Comparison of ENCODE assay signal across 17 cellular contexts in the genomic region with DNA sequence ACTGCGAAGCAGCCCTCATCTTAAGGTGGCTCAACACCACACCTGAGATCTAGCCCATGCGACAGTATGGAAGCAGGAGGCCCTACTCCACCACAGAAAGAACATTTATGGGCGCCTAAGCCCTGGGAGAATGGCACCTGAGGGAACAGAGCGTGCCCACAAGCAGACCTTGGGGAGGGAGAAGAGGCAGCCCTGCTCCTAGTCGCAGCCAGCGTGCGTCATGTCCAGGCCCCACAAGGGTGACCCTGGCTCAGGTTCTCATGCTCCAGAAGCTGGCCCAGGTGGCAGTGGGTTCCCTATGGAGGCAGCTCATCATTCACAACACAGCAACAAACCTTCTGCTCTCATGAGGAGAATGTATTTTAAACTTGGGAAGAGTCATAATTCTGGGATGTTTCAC. TPM values are rescaled to one million over a fixed set of nuclear protein-coding genes. Genes with fewer than 3 reads are reported as not detected.
DNase-seq lines count a peak whose midpoint lies in the region; ATAC-seq and TF ChIP-seq lines count a peak whose summit lies in the region.
"Had no signal": no experiment of that assay in that cellular context is flagged by ENCODE, and none has a peak within 500 bp of the region (broad histone marks: within the 10 kb centered on the region; RNA-seq: fewer than 3 reads in every experiment).

No MANE protein-coding gene starts in this region.

- no peak for ATAC-seq in RWPE2 (ENCODE audit: low read depth)
- no peak for ATAC-seq in effector memory CD8-positive, alpha-beta T cell (replicated peaks)

- no peaks in the 10 kb centered on the region for H3K27me3 ChIP-seq in RWPE2 (ENCODE audit: insufficient read depth, poor library complexity, severe bottlenecking)
- H3K27me3 ChIP-seq in neutrophil = no peaks in the 10 kb centered on the region
- H3K27me3 ChIP-seq: BE2C had no signal

- H3K27ac Mint-ChIP-seq in dendritic cell treated with granulocyte-macrophage colony-stimulating factor and Interleukin-4, amounts not matched to agents 40 ng/mL and 50 ng/mL, for 4 days = peak overlapping the region; percentile 89
- H3K27ac Mint-ChIP-seq in type B pancreatic cell = no peak overlapping the region
- H3K27ac Mint-ChIP-seq in effector memory CD8-positive, alpha-beta T cell = no peak overlapping the region
- H3K27ac Mint-ChIP-seq: CD4-positive, alpha-beta T cell had no signal

- H3K4me1 ChIP-seq in RWPE2 (ENCODE audit: insufficient read depth, poor library complexity, severe bottlenecking) = peaks cover 26% of the 10 kb centered on the region
- H3K4me1 ChIP-seq in neutrophil (ENCODE audit: control insufficient read depth in 1 of 2, insufficient read depth in 1 of 2, low read depth in 1 of 2, low read length in 1 of 2) = peaks cover 55 to 59% of the 10 kb centered on the region in 2 experiments
- H3K4me1 ChIP-seq: BE2C, HAP-1 had no signal

- TF ChIP-seq CTCF in RWPE2 (IDR thresholded peaks at IDR 0.05; ENCODE audit: poor library complexity, severe bottlenecking) = no peak
- no peak for TF ChIP-seq CTCF in neutrophil (IDR thresholded peaks at IDR 0.05)
- TF ChIP-seq CTCF in type B pancreatic cell (conservative IDR thresholded peaks at IDR 0.05) = no peak

- DNase-seq in RWPE2 (ENCODE audit: low spot score) = peak; percentile 49
- no peak for DNase-seq in activated CD8-positive, alpha-beta memory T cell treated with anti-CD3 and anti-CD28 coated beads, Interleukin-2, amount 50 U/mL, for 4 hours
- no peak for DNase-seq in type B pancreatic cell (ENCODE audit: extremely low spot score, unreplicated experiment)
- no peak for DNase-seq in effector memory CD8-positive, alpha-beta T cell
- no peak for DNase-seq in NOMO-1 treated with dmso at 0.1 percent for 144 hours (lab: John Stamatoyannopoulos, UW; ENCODE audit: unreplicated experiment)
- DNase-seq: ACHN; BE2C; C1 segment of cervical spinal cord; CD4-positive, alpha-beta T cell; DMS153; DMS79; GDM1; GM23248 had no signal

- H3K36me3 Mint-ChIP-seq in dendritic cell treated with granulocyte-macrophage colony-stimulating factor and Interleukin-4, amounts not matched to agents 40 ng/mL and 50 ng/mL, for 4 days (ENCODE audit: low read depth) = peaks cover 46% of the 10 kb centered on the region
- peaks cover 16% of the 10 kb centered on the region for H3K36me3 Mint-ChIP-seq in type B pancreatic cell
- H3K36me3 Mint-ChIP-seq in effector memory CD8-positive, alpha-beta T cell (ENCODE audit: insufficient read depth) = peaks cover 31% of the 10 kb centered on the region

- H3K27ac ChIP-seq in RWPE2 (ENCODE audit: poor library complexity, severe bottlenecking) (no peak overlapping the region), neutrophil (peak overlapping the region; percentile 86)
- H3K27ac ChIP-seq: GM23248 had no signal

- no peaks in the 10 kb centered on the region for H3K27me3 Mint-ChIP-seq in dendritic cell treated with granulocyte-macrophage colony-stimulating factor and Interleukin-4, amounts not matched to agents 40 ng/mL and 50 ng/mL, for 4 days
- no peaks in the 10 kb centered on the region for H3K27me3 Mint-ChIP-seq in type B pancreatic cell
- H3K27me3 Mint-ChIP-seq in effector memory CD8-positive, alpha-beta T cell = no peaks in the 10 kb centered on the region
- H3K27me3 Mint-ChIP-seq: CD4-positive, alpha-beta T cell had no signal

- H3K9me3 ChIP-seq in RWPE2 (ENCODE audit: severe bottlenecking) = no peaks in the 10 kb centered on the region
- H3K9me3 ChIP-seq in neutrophil = no peaks in the 10 kb centered on the region
- H3K9me3 ChIP-seq: BE2C, HAP-1 had no signal

- no peak overlapping the region for H3K4me3 Mint-ChIP-seq in dendritic cell treated with granulocyte-macrophage colony-stimulating factor and Interleukin-4, amounts not matched to agents 40 ng/mL and 50 ng/mL, for 4 days
- no peak overlapping the region for H3K4me3 Mint-ChIP-seq in type B pancreatic cell
- no peak overlapping the region for H3K4me3 Mint-ChIP-seq in effector memory CD8-positive, alpha-beta T cell
- H3K4me3 Mint-ChIP-seq: CD4-positive, alpha-beta T cell had no signal

- H3K4me3 ChIP-seq in RWPE2 (ENCODE audit: severe bottlenecking) (no peak overlapping the region), neutrophil (ENCODE audit: low read depth in 1 of 2, low read length in 1 of 2) (no peak overlapping the region)
- H3K4me3 ChIP-seq: GM23248, HAP-1 had no signal

- H3K36me3 ChIP-seq in RWPE2 (ENCODE audit: low read depth) (peaks cover 46% of the 10 kb centered on the region), neutrophil (peaks cover 42% of the 10 kb centered on the region)

- no peaks in the 10 kb centered on the region for H3K9me3 Mint-ChIP-seq in dendritic cell treated with granulocyte-macrophage colony-stimulating factor and Interleukin-4, amounts not matched to agents 40 ng/mL and 50 ng/mL, for 4 days
- H3K9me3 Mint-ChIP-seq in type B pancreatic cell = no peaks in the 10 kb centered on the region
- H3K9me3 Mint-ChIP-seq in effector memory CD8-positive, alpha-beta T cell = no peaks in the 10 kb centered on the region
- H3K9me3 Mint-ChIP-seq: CD4-positive, alpha-beta T cell had no signal

- peaks cover 88% of the 10 kb centered on the region for H3K4me1 Mint-ChIP-seq in dendritic cell treated with granulocyte-macrophage colony-stimulating factor and Interleukin-4, amounts not matched to agents 40 ng/mL and 50 ng/mL, for 4 days (ENCODE audit: low read depth)
- H3K4me1 Mint-ChIP-seq in type B pancreatic cell (ENCODE audit: unreplicated experiment) = peaks cover 7% of the 10 kb centered on the region
- peaks cover 0 to 4% of the 10 kb centered on the region in 2 donors for H3K4me1 Mint-ChIP-seq in effector memory CD8-positive, alpha-beta T cell (ENCODE audit: low read depth in 2 of 2)

- intact Hi-C loops in dendritic cell treated with granulocyte-macrophage colony-stimulating factor and Interleukin-4, amounts not matched to agents 40 ng/mL and 50 ng/mL, for 4 days (cut with micrococcal nuclease) = no loop called here

RNA-seq across cellular contexts. Expression of gene ANPEP, which starts 19.3 kb away (rescaled TPM):
- 56.3 and 206 TPM in 2 replicates for total RNA-seq in type B pancreatic cell (ENCODE audit: low replicate concordance)

RNA-seq across cellular contexts. Expression of gene MESP2, which starts 57.8 kb away (rescaled TPM):
- not detected in 2 replicates for total RNA-seq in type B pancreatic cell (ENCODE audit: low replicate concordance)
- total RNA-seq: CD4-positive, alpha-beta T cell; GM23248; H4 had no signal

RNA-seq across cellular contexts. Expression of gene AP3S2, which starts 59.8 kb away (rescaled TPM):
- total RNA-seq in type B pancreatic cell (ENCODE audit: low replicate concordance) = 22.9 and 32.2 TPM in 2 replicates
